In the genomic region with DNA sequence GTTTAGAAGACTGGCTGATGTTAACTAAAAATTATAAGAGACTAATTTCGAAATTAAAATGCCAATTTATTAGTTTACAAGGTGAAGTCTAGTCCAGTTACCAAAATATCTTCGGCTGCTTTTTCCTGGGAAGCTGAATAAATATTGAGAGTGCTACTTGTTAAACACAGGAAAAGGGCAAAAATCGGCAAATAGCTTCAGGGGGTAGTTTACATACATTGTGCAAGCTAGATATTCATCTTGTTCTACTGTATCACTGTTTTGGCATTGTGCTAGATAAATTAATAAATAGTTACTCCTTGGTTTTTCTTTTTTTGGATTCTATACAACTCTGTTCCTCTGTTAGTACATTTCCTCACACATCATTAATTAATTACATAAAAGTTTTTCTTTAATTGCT, we compare ENCODE assay signal across 17 cellular contexts.
"Had no signal": no experiment of that assay in that cellular context is flagged by ENCODE, and none has a peak within 500 bp of the region (broad histone marks: within the 10 kb centered on the region; RNA-seq: fewer than 3 reads in every experiment).

No MANE protein-coding gene starts in this region.

- H3K9me3 ChIP-seq: SJCRH30 had no signal

- DNase-seq: Kasumi-1, MM.1S, NCI-H1092 treated with DMSO at 0.1 percent for 48 hours, NCI-H1436, NCI-H1694 treated with DMSO at 0.1 percent for 48 hours, NCI-H1930, NCI-H2107, NCI-H2227 treated with DMSO at 0.1 percent for 48 hours, NCI-H524, NCI-H526 treated with DMSO at 0.1 percent for 48 hours, NCI-H748 treated with DMSO at 0.1 percent for 48 hours, SHP77 treated with DMSO at 0.1 percent for 48 hours, SJCRH30 had no signal

- H3K4me1 ChIP-seq: SJCRH30 had no signal

- H3K27ac ChIP-seq: KMS-11, SJCRH30 had no signal

- ATAC-seq: K562, Panc1, Right ventricle myocardium inferior had no signal

- H3K4me3 ChIP-seq: K562, SJCRH30 had no signal

- H3K36me3 ChIP-seq: SJCRH30 had no signal

- H3K27me3 ChIP-seq: SJCRH30 had no signal
